ENCODE assay signal across 20 cellular contexts in the genomic region with DNA sequence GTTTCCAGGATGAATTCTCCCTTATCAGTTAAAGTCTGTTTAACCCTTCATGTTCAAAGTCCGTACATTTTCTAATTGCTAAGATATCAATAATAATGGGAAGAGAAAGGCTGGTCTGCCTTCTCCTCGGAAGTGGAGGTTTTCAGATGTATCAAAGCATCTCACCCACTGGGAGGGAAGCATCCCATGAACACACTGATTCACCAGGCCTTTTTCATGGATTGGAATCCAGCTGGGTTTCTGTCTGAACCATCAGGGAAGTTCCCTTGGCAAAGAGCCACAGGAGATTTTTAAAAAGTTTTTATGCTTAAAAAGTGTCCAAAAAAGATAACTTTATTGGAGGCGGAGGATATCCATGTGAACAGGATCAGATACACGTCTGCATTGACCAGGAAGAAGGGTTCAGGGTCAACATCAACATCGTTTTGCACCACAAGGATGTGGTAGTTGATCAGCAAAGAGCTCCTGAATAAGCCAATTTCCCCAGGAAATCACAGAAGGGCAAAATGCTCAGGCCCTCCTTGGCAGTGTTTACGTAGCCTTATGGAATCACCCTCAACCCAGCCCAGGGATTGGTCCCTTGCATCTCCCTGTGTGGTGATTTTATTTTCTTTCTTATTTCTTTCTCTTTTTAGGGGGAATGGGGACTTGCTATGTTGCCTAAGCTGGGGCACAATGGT.
A peak's percentile ranks its signal among the peaks of the same experiment; 100 is the strongest.
DNase-seq lines count a peak whose midpoint lies in the region; ATAC-seq and TF ChIP-seq lines count a peak whose summit lies in the region.
"Had no signal": no experiment of that assay in that cellular context is flagged by ENCODE, and none has a peak within 500 bp of the region (broad histone marks: within the 10 kb centered on the region; RNA-seq: fewer than 3 reads in every experiment).

No MANE protein-coding gene starts in this region.

- no peaks in the 10 kb centered on the region for H3K27me3 ChIP-seq in iPS-20b (ENCODE audit: insufficient read depth, low read length)

- H3K36me3 ChIP-seq in iPS-20b (ENCODE audit: insufficient read depth, low read depth, low read length), result no peaks in the 10 kb centered on the region

- H3K4me3 ChIP-seq in choroid plexus epithelial cell (ENCODE audit: low read depth, low read length), result no peak overlapping the region
- peak overlapping the region; percentile 38 for H3K4me3 ChIP-seq in iPS-20b (ENCODE audit: low read length)
- H3K4me3 ChIP-seq: GM12878, SK-N-MC had no signal

- peak; percentile 31 for DNase-seq in M059J (ENCODE audit: low read depth)
- peak; percentile 2 for DNase-seq in choroid plexus epithelial cell (ENCODE audit: low read depth)
- DNase-seq in DMS153 (lab: John Stamatoyannopoulos, UW), result no peak
- DNase-seq in KBM-7, result no peak
- DNase-seq in SIG-M5 (lab: John Stamatoyannopoulos, UW), result no peak
- DNase-seq: ACHN, EL, HFFc6, NCI-H1436, NCI-H1930, NCI-H345, NCI-H526, OCI-M1, Right ventricle myocardium superior had no signal

- no peak for TF ChIP-seq CTCF in choroid plexus epithelial cell (conservative IDR thresholded peaks at IDR 0.05; ENCODE audit: low read depth, low read length)

- in situ Hi-C loops in KBM-7 (cut with MboI; ENCODE audit: low pct_unique_long_range_greater_than_20kb, low sequenced_read_pairs), result no loop called here

- no peak overlapping the region for H3K27ac ChIP-seq in iPS-20b (ENCODE audit: low read length)
- H3K27ac ChIP-seq: C4-2B, KMS-11, SK-N-MC had no signal

- ATAC-seq in GM19395 (IDR thresholded peaks at IDR 0.05; ENCODE audit: unreplicated experiment), result no peak
- ATAC-seq: GM12878 had no signal

- H3K9me3 ChIP-seq in iPS-20b (ENCODE audit: insufficient read depth, low read depth, low read length), result no peaks in the 10 kb centered on the region

- H3K4me1 ChIP-seq in iPS-20b (ENCODE audit: insufficient read depth, low read length), result peaks cover 18% of the 10 kb centered on the region

- no peak overlapping the region for H3K9ac ChIP-seq in iPS-20b (ENCODE audit: low read depth, low read length)
- H3K9ac ChIP-seq: KMS-11 had no signal

Comparison
In these comparisons a context has a peak if more than half of its experiments do, and no peak if none do; other contexts are left out.
1. DNase-seq: peak in M059J (single experiment) and choroid plexus epithelial cell (single experiment); none in DMS153 (single experiment), KBM-7 (single experiment) and SIG-M5 (single experiment).